ENCODE assay signal across 24 cellular contexts in genomic region chr3:172186607-172187006, GRCh38.
"Had no signal": no experiment of that assay in that cellular context is flagged by ENCODE, and none has a peak within 500 bp of the region (broad histone marks: within the 10 kb centered on the region; RNA-seq: fewer than 3 reads in every experiment).

No MANE protein-coding gene starts in this region.

- H3K4me3 ChIP-seq: coronary artery, esophagus squamous epithelium, hepatocyte, lower lobe of right lung, prostate gland, right atrium auricular region, suprapubic skin had no signal

- H3K27ac Mint-ChIP-seq: activated naive CD4-positive, alpha-beta T cell treated with anti-CD3 and anti-CD28 coated beads, Interleukin-2, amount 10 ng/mL, durations not matched to agents 7 days and 5 days; activated naive CD8-positive, alpha-beta T cell treated with anti-CD3 and anti-CD28 coated beads, Interleukin-2, amount 50 U/mL, for 24 hours; nephron; stimulated activated naive CD8-positive, alpha-beta T cell treated with anti-CD3 and anti-CD28 coated beads, Interleukin-15, amount 100 ng/mL, for 72 hours; type B pancreatic cell had no signal

- H3K9me3 Mint-ChIP-seq: activated naive CD4-positive, alpha-beta T cell treated with anti-CD3 and anti-CD28 coated beads, Interleukin-2, amount 10 ng/mL, durations not matched to agents 7 days and 5 days; activated naive CD8-positive, alpha-beta T cell treated with anti-CD3 and anti-CD28 coated beads, Interleukin-2, amount 50 U/mL, for 24 hours; central memory CD8-positive, alpha-beta T cell; nephron; stimulated activated naive CD8-positive, alpha-beta T cell treated with anti-CD3 and anti-CD28 coated beads, Interleukin-15, amount 100 ng/mL, for 72 hours; type B pancreatic cell had no signal

- H3K27ac ChIP-seq: brain microvascular endothelial cell, coronary artery, esophagus squamous epithelium, hepatocyte, lower lobe of right lung, prostate gland, right atrium auricular region, suprapubic skin had no signal

- H3K27me3 Mint-ChIP-seq: activated naive CD4-positive, alpha-beta T cell treated with anti-CD3 and anti-CD28 coated beads, Interleukin-2, amount 10 ng/mL, durations not matched to agents 7 days and 5 days; activated naive CD8-positive, alpha-beta T cell treated with anti-CD3 and anti-CD28 coated beads, Interleukin-2, amount 50 U/mL, for 24 hours; central memory CD8-positive, alpha-beta T cell; stimulated activated naive CD8-positive, alpha-beta T cell treated with anti-CD3 and anti-CD28 coated beads, Interleukin-15, amount 100 ng/mL, for 72 hours; type B pancreatic cell had no signal

- H3K9me3 ChIP-seq: esophagus squamous epithelium, lower lobe of right lung, prostate gland, right atrium auricular region, suprapubic skin had no signal

- H3K36me3 Mint-ChIP-seq: activated naive CD4-positive, alpha-beta T cell treated with anti-CD3 and anti-CD28 coated beads, Interleukin-2, amount 10 ng/mL, durations not matched to agents 7 days and 5 days had no signal

- H2AFZ ChIP-seq: hepatocyte had no signal

- H3K4me2 ChIP-seq: hepatocyte had no signal

- H3K36me3 ChIP-seq: esophagus squamous epithelium, lower lobe of right lung, prostate gland, right atrium auricular region, suprapubic skin had no signal

- H3K27me3 ChIP-seq: brain microvascular endothelial cell, esophagus squamous epithelium, hepatocyte, right atrium auricular region, suprapubic skin had no signal

- DNase-seq: activated CD4-positive, alpha-beta T cell treated with anti-CD3 and anti-CD28 coated beads, Interleukin-2, amount 50 U/mL, for 1 hour; activated CD4-positive, CD25-positive, alpha-beta regulatory T cell treated with anti-CD3 and anti-CD28 coated beads, Interleukin-2, amount 50 U/mL, for 72 hours; activated CD8-positive, alpha-beta memory T cell treated with anti-CD3 and anti-CD28 coated beads, Interleukin-2, amount 50 U/mL, for 48 hours; activated effector memory CD4-positive, alpha-beta T cell treated with Interleukin-2 at 50 U/mL for 16 hours; activated naive CD4-positive, alpha-beta T cell treated with anti-CD3 and anti-CD28 coated beads, Interleukin-2, amount 10 ng/mL, durations not matched to agents 7 days and 5 days; activated naive CD8-positive, alpha-beta T cell treated with anti-CD3 and anti-CD28 coated beads, Interleukin-2, amount 50 U/mL, for 24 hours; activated T-cell treated with anti-CD3 and anti-CD28 coated beads, Interleukin-2, amount 50 U/mL, for 48 hours; anterior cingulate cortex; brain microvascular endothelial cell; esophagus squamous epithelium; islet precursor cell; left colon; lower lobe of right lung; stimulated activated CD4-positive, alpha-beta T cell treated with anti-CD3 and anti-CD28 coated beads, Interleukin-15, amount 100 ng/mL, for 24 hours; stimulated activated CD4-positive, alpha-beta T cell treated with anti-CD3 and anti-CD28 coated beads, Interleukin-2, amount 100 ng/mL, for 48 hours; stimulated activated naive CD8-positive, alpha-beta T cell treated with anti-CD3 and anti-CD28 coated beads, Interleukin-15, amount 100 ng/mL, for 72 hours had no signal

- ATAC-seq: activated naive CD8-positive, alpha-beta T cell treated with anti-CD3 and anti-CD28 coated beads, Interleukin-2, amount 50 U/mL, for 24 hours; left colon; stimulated activated naive CD8-positive, alpha-beta T cell treated with anti-CD3 and anti-CD28 coated beads, Interleukin-15, amount 100 ng/mL, for 72 hours had no signal

- H3K4me1 ChIP-seq: prostate gland had no signal

- H3K4me3 Mint-ChIP-seq: activated naive CD4-positive, alpha-beta T cell treated with anti-CD3 and anti-CD28 coated beads, Interleukin-2, amount 10 ng/mL, durations not matched to agents 7 days and 5 days; activated naive CD8-positive, alpha-beta T cell treated with anti-CD3 and anti-CD28 coated beads, Interleukin-2, amount 50 U/mL, for 24 hours; central memory CD8-positive, alpha-beta T cell; nephron; stimulated activated naive CD8-positive, alpha-beta T cell treated with anti-CD3 and anti-CD28 coated beads, Interleukin-15, amount 100 ng/mL, for 72 hours; type B pancreatic cell had no signal
